In the genomic region with DNA sequence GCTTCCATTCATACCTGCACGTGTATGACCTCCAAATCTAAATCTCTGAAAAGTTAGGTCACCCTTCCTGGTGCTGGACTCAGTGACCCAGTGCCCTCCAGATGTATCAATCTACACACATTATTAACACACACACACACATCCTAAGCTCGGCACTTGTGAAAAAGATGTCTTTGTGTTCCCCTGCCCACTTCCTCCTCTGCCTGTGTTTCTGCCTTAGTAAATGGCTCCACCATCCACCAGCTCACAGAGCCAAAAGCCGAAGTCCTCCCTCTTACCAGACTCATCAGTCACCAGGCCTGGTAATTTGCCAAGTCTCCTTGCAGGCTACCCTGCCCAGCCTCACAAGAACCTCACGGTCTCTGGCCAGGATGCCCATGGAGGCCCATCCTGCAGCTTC, we compare ENCODE assay signal across 18 cellular contexts.
"Had no signal": no experiment of that assay in that cellular context is flagged by ENCODE, and none has a peak within 500 bp of the region (broad histone marks: within the 10 kb centered on the region; RNA-seq: fewer than 3 reads in every experiment).

No MANE protein-coding gene starts in this region.

- H3K36me3 Mint-ChIP-seq: natural killer cell treated with Interleukin-12 subunit alpha and Interleukin-12 subunit beta and Interleukin-15 and Interleukin-18, amount 100 ng/mL, for 72 hours; WTC11 had no signal

- H3K4me1 ChIP-seq: ascending aorta, breast epithelium, left ventricle myocardium inferior had no signal

- H3K9me3 Mint-ChIP-seq: natural killer cell treated with Interleukin-12 subunit alpha and Interleukin-12 subunit beta and Interleukin-15 and Interleukin-18, amount 100 ng/mL, for 72 hours had no signal

- H3K36me3 ChIP-seq: ascending aorta, breast epithelium, left ventricle myocardium inferior had no signal

- H3K9me3 ChIP-seq: ascending aorta, breast epithelium, left ventricle myocardium inferior had no signal

- H3K27ac ChIP-seq: ascending aorta, breast epithelium, left ventricle myocardium inferior had no signal

- ATAC-seq: natural killer cell treated with Interleukin-12 subunit alpha and Interleukin-12 subunit beta and Interleukin-15 and Interleukin-18, amount 100 ng/mL, for 72 hours; right cardiac atrium; WTC11 had no signal

- H3K4me3 ChIP-seq: ascending aorta, breast epithelium, left ventricle myocardium inferior, smooth muscle cell had no signal

- H3K27ac Mint-ChIP-seq: natural killer cell treated with Interleukin-12 subunit alpha and Interleukin-12 subunit beta and Interleukin-15 and Interleukin-18, amount 100 ng/mL, for 72 hours; WTC11 had no signal

- H3K4me3 Mint-ChIP-seq: natural killer cell treated with Interleukin-12 subunit alpha and Interleukin-12 subunit beta and Interleukin-15 and Interleukin-18, amount 100 ng/mL, for 72 hours; WTC11 had no signal

- H3K27me3 ChIP-seq: ascending aorta, breast epithelium had no signal

- DNase-seq: activated CD4-positive, alpha-beta T cell treated with anti-CD3 and anti-CD28 coated beads for 48 hours; cerebellar nuclear complex; effector CD8-positive, alpha-beta T cell; foreskin fibroblast; hippocampal formation; kidney; left ventricle myocardium inferior; occipital lobe; right cardiac atrium; stimulated activated CD4-positive, alpha-beta T cell treated with anti-CD3 and anti-CD28 coated beads, Interleukin-4, amount 100 ng/mL, for 4 hours; stimulated activated CD8-positive, alpha-beta memory T cell treated with anti-CD3 and anti-CD28 coated beads, Interleukin-4, amount 100 ng/mL, for 48 hours; stimulated activated naive CD4-positive, alpha-beta T cell treated with Interleukin-2 at 50 U/mL for 16 hours; trophoblast cell had no signal

- H3K4me2 ChIP-seq: smooth muscle cell had no signal
